Comparison of ENCODE assay signal across 8 cellular contexts in genomic region chr11:13462311-13462927, GRCh38. TPM values are rescaled to one million over a fixed set of nuclear protein-coding genes. Genes with fewer than 3 reads are reported as not detected.
A peak's percentile ranks its signal among the peaks of the same experiment; 100 is the strongest.
DNase-seq lines count a peak whose midpoint lies in the region; ATAC-seq, FAIRE-seq and TF ChIP-seq lines count a peak whose summit lies in the region.

No MANE protein-coding gene starts in this region.

- H3K9me3 ChIP-seq in endothelial cell of umbilical vein (replicated peaks; ENCODE audit: control insufficient read depth, insufficient read depth, low read length) (no peaks in the 10 kb centered on the region), mucosa of stomach (ENCODE audit: control insufficient read depth, low read length) (no peaks in the 10 kb centered on the region)

- TSS peak; percentile 61 for BruUV-seq in endothelial cell of umbilical vein (replicated peaks; lab: Mats Ljungman, UMichigan)

- peaks cover 53% of the 10 kb centered on the region for H3K79me2 ChIP-seq in endothelial cell of umbilical vein (ENCODE audit: control insufficient read depth, insufficient read depth, low read length)

- no peaks in the 10 kb centered on the region for H4K20me1 ChIP-seq in endothelial cell of umbilical vein (replicated peaks; ENCODE audit: control insufficient read depth, extremely low read depth, insufficient read depth, low read length)

- peak overlapping the region; percentile 60 for H3K27ac ChIP-seq in endothelial cell of umbilical vein (ENCODE audit: insufficient read depth, low read depth, low read length)

- peak overlapping the region; percentile 13 to 76 (median 70) for H3K4me3 ChIP-seq in endothelial cell of umbilical vein (replicated peaks in 1 of 3; ENCODE audit: insufficient read depth in 1 of 3, low read depth in 1 of 3, low read length in 3 of 3)
- peak overlapping the region; percentile 96 for H3K4me3 ChIP-seq in mucosa of stomach (ENCODE audit: low read length)

- ATAC-seq in GM18873 (IDR thresholded peaks at IDR 0.05; ENCODE audit: low FRiP score, unreplicated experiment), result peak; percentile 37
- peak; percentile 33 for ATAC-seq in HG03139 (IDR thresholded peaks at IDR 0.05; ENCODE audit: unreplicated experiment)

- H3K9me1 ChIP-seq in endothelial cell of umbilical vein (replicated peaks; ENCODE audit: control insufficient read depth, extremely low read depth, insufficient read depth, low read length), result no peaks in the 10 kb centered on the region

- peak overlapping the region; percentile 71 for H2AFZ ChIP-seq in endothelial cell of umbilical vein (ENCODE audit: low read depth, low read length)

- peak; percentile 16 to 30 for DNase-seq in AML-193 (lab: John Stamatoyannopoulos, UW)
- peak; percentile 66 to 89 for DNase-seq in NCI-H526 (lab: John Stamatoyannopoulos, UW)
- DNase-seq in activated CD8-positive, alpha-beta memory T cell treated with anti-CD3 and anti-CD28 coated beads for 48 hours (ENCODE audit: low read depth in 2 of 3, low spot score in 2 of 3), result peak in 2 of 3 experiments; percentile 24 to 43
- DNase-seq in endothelial cell of umbilical vein (ENCODE audit: low read depth, low spot score), result peak; percentile 49
- peak; percentile 17 to 43 for DNase-seq in stimulated activated CD8-positive, alpha-beta memory T cell treated with anti-CD3 and anti-CD28 coated beads, Interleukin-7, amount 100 ng/mL, for 4 hours (ENCODE audit: low read depth in 2 of 2)

- POLR2A ChIA-PET in endothelial cell of umbilical vein (lab: Charles Lee), result interaction anchor here (1.5 kb wide), 1 partner anchor 77 kb away, joined by 4 read pairs; no protein-coding TSS in a partner anchor

- no peak for TF ChIP-seq POLR2A in endothelial cell of umbilical vein (IDR thresholded peaks at IDR 0.05; ENCODE audit: low read depth, low read length)

- FAIRE-seq in endothelial cell of umbilical vein (lab: Jason Lieb, UNC), result no peak

- intact Hi-C loops in endothelial cell of umbilical vein (cut with micrococcal nuclease), result loop anchor here (2.0 to 5.0 kb wide), 5 partner anchors 108 to 246 kb away; partner anchors contain the start of genes BMAL1 and FAR1

- peak overlapping the region; percentile 87 for H3K4me2 ChIP-seq in endothelial cell of umbilical vein (ENCODE audit: insufficient read depth, low read length)

- H3K27me3 ChIP-seq in endothelial cell of umbilical vein (ENCODE audit: control insufficient read depth in 2 of 2, insufficient read depth in 2 of 2, low read length in 2 of 2) (peaks cover 0 to under 1% of the 10 kb centered on the region in 2 experiments), mucosa of stomach (ENCODE audit: control insufficient read depth, insufficient read depth, low read length) (no peaks in the 10 kb centered on the region)

- H3K4me1 ChIP-seq in endothelial cell of umbilical vein (ENCODE audit: control insufficient read depth, extremely low read depth, insufficient read depth, low read length) (peaks cover 26% of the 10 kb centered on the region), mucosa of stomach (ENCODE audit: control insufficient read depth, insufficient read depth, low read length) (peaks cover 5% of the 10 kb centered on the region)

- TF ChIP-seq CTCF in endothelial cell of umbilical vein (IDR thresholded peaks at IDR 0.05; ENCODE audit: extremely low read depth in 1 of 2, insufficient read depth in 1 of 2, low read depth in 1 of 2, low read length in 2 of 2), result no peak

- H3K9ac ChIP-seq in endothelial cell of umbilical vein (replicated peaks; ENCODE audit: extremely low read depth, insufficient read depth, low read length) (peak overlapping the region; percentile 89), mucosa of stomach (ENCODE audit: low read length) (peak overlapping the region; percentile 95)

- CTCF ChIA-PET in endothelial cell of umbilical vein (lab: Charles Lee), result interaction anchor here (1.1 to 3.4 kb wide), 13 partner anchors 8 to 252 kb away, joined by 3 to 22 read pairs (median 5); no protein-coding TSS in a partner anchor

- H3K36me3 ChIP-seq in endothelial cell of umbilical vein (ENCODE audit: control insufficient read depth in 2 of 2, extremely low read depth in 1 of 2, insufficient read depth in 2 of 2, low read length in 2 of 2) (no peaks in the 10 kb centered on the region), mucosa of stomach (ENCODE audit: control insufficient read depth, insufficient read depth, low read length) (no peaks in the 10 kb centered on the region)

- dilution Hi-C loops in endothelial cell of umbilical vein (cut with MboI; ENCODE audit: extremely low pct_ligation_motif_present, low sequenced_read_pairs), result no loop called here

TF ChIP-seq in endothelial cell of umbilical vein, 7 proteins besides CTCF, POLR2A, EP300 and RAD21:
- no peak for TF ChIP-seq MYC (IDR thresholded peaks at IDR 0.05; ENCODE audit: low read depth, low read length)
- no peak for TF ChIP-seq MAX (IDR thresholded peaks at IDR 0.05; ENCODE audit: insufficient read depth, insufficient read length)
- peak; percentile 49 for TF ChIP-seq GATA2 (IDR thresholded peaks at IDR 0.05; ENCODE audit: insufficient read depth, insufficient read length, low read depth, low read length)
- TF ChIP-seq EZH2 (IDR thresholded peaks at IDR 0.05; ENCODE audit: borderline replicate concordance, low read depth, low read length, severe bottlenecking), result no peak
- TF ChIP-seq FOS (IDR thresholded peaks at IDR 0.05; ENCODE audit: borderline replicate concordance, insufficient read depth, low read length), result peak; percentile 59
- TF ChIP-seq JUN (IDR thresholded peaks at IDR 0.05; ENCODE audit: borderline replicate concordance, insufficient read depth, insufficient read length, low read depth), result no peak
- no peak for TF ChIP-seq POLR2AphosphoS5 (IDR thresholded peaks at IDR 0.05; ENCODE audit: insufficient read depth, low read depth, low read length)

RNA-seq across cellular contexts. Expression of gene BTBD10, which starts 0.6 kb away (rescaled TPM):
- 49.6 and 54.8 TPM in 2 replicates for total RNA-seq in endothelial cell of umbilical vein
- polyA plus RNA-seq in endothelial cell of umbilical vein, result 25.6 and 31.7 TPM in 2 replicates
- polyA plus RNA-seq in endothelial cell of umbilical vein (2011; cell fraction: cytosol; rRNA removed), result 35.7 and 37.7 TPM in 2 replicates
- 50.1 and 65.0 TPM in 2 replicates for polyA plus RNA-seq in endothelial cell of umbilical vein (2011; cell fraction: nucleus; rRNA removed)
- 61.9 and 76.6 TPM in 2 replicates for polyA plus RNA-seq in endothelial cell of umbilical vein (2012)
- polyA minus RNA-seq in endothelial cell of umbilical vein, result 77.6 and 78.9 TPM in 2 replicates
- polyA minus RNA-seq in endothelial cell of umbilical vein (2011; cell fraction: cytosol; rRNA and poly(A)+ RNA removed), result 13.8 TPM
- 53.7 and 76.2 TPM in 2 replicates for polyA minus RNA-seq in endothelial cell of umbilical vein (2011; cell fraction: nucleus; rRNA and poly(A)+ RNA removed)

RNA-seq across cellular contexts. Expression of gene PTH, which starts 33.4 kb away (rescaled TPM):
- total RNA-seq in endothelial cell of umbilical vein, result not detected in 2 replicates
- polyA plus RNA-seq in endothelial cell of umbilical vein, result not detected in 2 replicates
- not detected in 2 replicates for polyA plus RNA-seq in endothelial cell of umbilical vein (2011; cell fraction: cytosol; rRNA removed)
- not detected in 2 replicates for polyA plus RNA-seq in endothelial cell of umbilical vein (2011; cell fraction: nucleus; rRNA removed)
- not detected in 2 replicates for polyA plus RNA-seq in endothelial cell of umbilical vein (2012)
- polyA minus RNA-seq in endothelial cell of umbilical vein, result not detected in 2 replicates
- polyA minus RNA-seq in endothelial cell of umbilical vein (2011; cell fraction: cytosol; rRNA and poly(A)+ RNA removed), result not detected
- not detected in 2 replicates for polyA minus RNA-seq in endothelial cell of umbilical vein (2011; cell fraction: nucleus; rRNA and poly(A)+ RNA removed)

Comparison
In these comparisons a context has a peak if more than half of its experiments do, and no peak if none do; other contexts are left out.
1. Peak in every context shown above with its lines: DNase-seq, ATAC-seq, H3K4me3 ChIP-seq and H3K27ac ChIP-seq.
2. DNase-seq: peak in every context shown above with its lines; median percentile 78 in NCI-H526; 49 in endothelial cell of umbilical vein; 34 in activated CD8-positive, alpha-beta memory T cell treated with anti-CD3 and anti-CD28 coated beads for 48 hours; 30 in stimulated activated CD8-positive, alpha-beta memory T cell treated with anti-CD3 and anti-CD28 coated beads, Interleukin-7, amount 100 ng/mL, for 4 hours; 23 in AML-193.